ENCODE assay signal across 7 cellular contexts in genomic region chr17:8073627-8074485, GRCh38.
A peak's percentile ranks its signal among the peaks of the same experiment; 100 is the strongest.
DNase-seq lines count a peak whose midpoint lies in the region; ATAC-seq and TF ChIP-seq lines count a peak whose summit lies in the region.

No MANE protein-coding gene starts in this region.

- no peaks in the 10 kb centered on the region for H3K9me2 ChIP-seq in Loucy (replicated peaks; ENCODE audit: low read depth, low read length)

- H3K4me3 Mint-ChIP-seq in T-helper 2 cell treated with Interferon-gamma antibody and Interleukin-4, amounts not matched to agents 5 μg/mL and 100 μg/mL, for 36 hours, result peak overlapping the region; percentile 80

- H3K4me1 Mint-ChIP-seq in T-helper 2 cell treated with Interferon-gamma antibody and Interleukin-4, amounts not matched to agents 5 μg/mL and 100 μg/mL, for 36 hours (ENCODE audit: low read depth), result peaks cover 11% of the 10 kb centered on the region

- no peaks in the 10 kb centered on the region for H3F3A ChIP-seq in Loucy (ENCODE audit: low read depth)

- no peaks in the 10 kb centered on the region for H3K36me3 ChIP-seq in Loucy (ENCODE audit: insufficient read depth, low read length)

- no peak overlapping the region for H3K4me3 ChIP-seq in Loucy (ENCODE audit: low read length, poor library complexity, severe bottlenecking)
- no peak overlapping the region for H3K4me3 ChIP-seq in astrocyte of the cerebellum (ENCODE audit: low read depth, low read length)
- H3K4me3 ChIP-seq in iPS-11a (ENCODE audit: low read depth, low read length), result peak overlapping the region; percentile 14

- H3K4me1 ChIP-seq in Loucy (ENCODE audit: insufficient read depth, low read length, poor library complexity, severe bottlenecking), result no peaks in the 10 kb centered on the region

- H3K27me3 ChIP-seq in Loucy (ENCODE audit: insufficient read depth, low read length, poor library complexity, severe bottlenecking), result peaks cover 7% of the 10 kb centered on the region

- H2AFZ ChIP-seq in Loucy (ENCODE audit: low read length), result peak overlapping the region; percentile 78

- H3K4me2 ChIP-seq in Loucy (ENCODE audit: low read depth, low read length, poor library complexity, severe bottlenecking), result peak overlapping the region; percentile 39

- peaks cover 52% of the 10 kb centered on the region for H3K27me3 Mint-ChIP-seq in T-helper 2 cell treated with Interferon-gamma antibody and Interleukin-4, amounts not matched to agents 5 μg/mL and 100 μg/mL, for 36 hours (ENCODE audit: low read depth)

- TF ChIP-seq CTCF in GM12873 (IDR thresholded peaks at IDR 0.05; ENCODE audit: insufficient read depth, low read depth, low read length, missing control alignments), result peak; percentile 99
- peak; percentile 85 for TF ChIP-seq CTCF in Loucy (conservative IDR thresholded peaks at IDR 0.05; ENCODE audit: low read length)
- peak; percentile 84 for TF ChIP-seq CTCF in astrocyte of the cerebellum (IDR thresholded peaks at IDR 0.05; ENCODE audit: low read depth, low read length, missing control alignments)

- no peaks in the 10 kb centered on the region for H3K79me2 ChIP-seq in Loucy (ENCODE audit: insufficient read depth, low read length)

- ATAC-seq in GM19452 (IDR thresholded peaks at IDR 0.05; ENCODE audit: unreplicated experiment), result no peak

- no peaks in the 10 kb centered on the region for H4K20me1 ChIP-seq in Loucy (ENCODE audit: insufficient read depth, low read length, poor library complexity, severe bottlenecking)

- no peak overlapping the region for H3K9ac ChIP-seq in Loucy (ENCODE audit: low read depth, low read length, poor library complexity, severe bottlenecking)

- H3K9me3 Mint-ChIP-seq in T-helper 2 cell treated with Interferon-gamma antibody and Interleukin-4, amounts not matched to agents 5 μg/mL and 100 μg/mL, for 36 hours, result no peaks in the 10 kb centered on the region

- peak overlapping the region; percentile 24 for H3K27ac Mint-ChIP-seq in T-helper 2 cell treated with Interferon-gamma antibody and Interleukin-4, amounts not matched to agents 5 μg/mL and 100 μg/mL, for 36 hours

- DNase-seq in T-helper 2 cell treated with Interferon-gamma antibody and Interleukin-4, amounts not matched to agents 5 μg/mL and 100 μg/mL, for 36 hours (ENCODE audit: low spot score), result peak; percentile 76
- DNase-seq in astrocyte of the cerebellum (ENCODE audit: low read depth), result no peak
- DNase-seq in stimulated activated CD4-positive, alpha-beta T cell treated with anti-CD3 and anti-CD28 coated beads, Interleukin-12 subunit alpha, Interleukin-12 subunit beta, amount 100 ng/mL, for 4 hours, result peak; percentile 90

- in situ Hi-C loops in astrocyte of the cerebellum (cut with HindIII; ENCODE audit: low sequenced_read_pairs), result no loop called here

- no peaks in the 10 kb centered on the region for H3K36me3 Mint-ChIP-seq in T-helper 2 cell treated with Interferon-gamma antibody and Interleukin-4, amounts not matched to agents 5 μg/mL and 100 μg/mL, for 36 hours (ENCODE audit: low read depth)

- no peaks in the 10 kb centered on the region for H3K9me3 ChIP-seq in Loucy (ENCODE audit: insufficient read depth, low read depth, low read length)
